Comparison of ENCODE assay signal across 7 cellular contexts in genomic region chr2:105897694-105898093, GRCh38.
DNase-seq lines count a peak whose midpoint lies in the region; ATAC-seq, FAIRE-seq and TF ChIP-seq lines count a peak whose summit lies in the region.
"Not testable (repeated sequence)": the region's sequence is repeated elsewhere in the genome, so short reads cannot be mapped to it uniquely, and the experiment has no call there.

No MANE protein-coding gene starts in this region.

- CTCF ChIA-PET in CD4-positive, alpha-beta T cell (lab: Charles Lee); GM12878 (lab: Yijun Ruan, JAX): not testable (repeated sequence)
- CTCF ChIA-PET in CD8-positive, alpha-beta T cell (lab: Charles Lee), result interaction anchor here (1.2 kb wide), 1 partner anchor 149 kb away, joined by 3 read pairs; no protein-coding TSS in a partner anchor

- intact Hi-C loops in CD4-positive, alpha-beta T cell (cut with DNase I, micrococcal nuclease); GM12878 (cut with micrococcal nuclease; ENCODE audit: unreplicated experiment): not testable (repeated sequence)
- intact Hi-C loops in CD8-positive, alpha-beta T cell (cut with DNase I, micrococcal nuclease), result loop anchor here in 1 of 2 experiments (5.0 kb wide), 1 partner anchor 35 kb away; no protein-coding TSS in a partner anchor

- not testable (repeated sequence) for H3K4me3 Mint-ChIP-seq in CD4-positive, alpha-beta T cell; CD8-positive, alpha-beta T cell; T-helper 17 cell; activated T-cell treated with anti-CD3 and anti-CD28 coated beads, Interleukin-2, amount 50 U/mL, for 72 hours; stimulated activated naive B cell treated with anti-CD40 and anti-IgM and Interleukin-4, amounts not matched to agents 10 μg/mL and 1 μg/mL and 100 μg/mL, for 72 hours

- not testable (repeated sequence) for TF ChIP-seq CTCF in CD4-positive, alpha-beta T cell (IDR thresholded peaks at IDR 0.05); CD8-positive, alpha-beta T cell (IDR thresholded peaks at IDR 0.05); GM12878 (IDR thresholded peaks at IDR 0.05 in 2 of 3, conservative IDR thresholded peaks at IDR 0.05 in 1 of 3; ENCODE audit: control insufficient read depth in 2 of 3, extremely low read depth in 1 of 3, insufficient read depth in 1 of 3, low read depth in 3 of 3, low read length in 3 of 3)

- not testable (repeated sequence) for H3K27me3 Mint-ChIP-seq in CD4-positive, alpha-beta T cell; CD8-positive, alpha-beta T cell (ENCODE audit: low read depth); T-helper 17 cell; activated T-cell treated with anti-CD3 and anti-CD28 coated beads, Interleukin-2, amount 50 U/mL, for 72 hours (ENCODE audit: low read depth); stimulated activated naive B cell treated with anti-CD40 and anti-IgM and Interleukin-4, amounts not matched to agents 10 μg/mL and 1 μg/mL and 100 μg/mL, for 72 hours

- H3K27ac Mint-ChIP-seq in CD4-positive, alpha-beta T cell, result peak overlapping the region; percentile 58
- H3K27ac Mint-ChIP-seq in CD8-positive, alpha-beta T cell, result peak overlapping the region; percentile 3
- peak overlapping the region; percentile 67 for H3K27ac Mint-ChIP-seq in T-helper 17 cell
- peak overlapping the region; percentile 29 for H3K27ac Mint-ChIP-seq in activated T-cell treated with anti-CD3 and anti-CD28 coated beads, Interleukin-2, amount 50 U/mL, for 72 hours
- peak overlapping the region; percentile 66 for H3K27ac Mint-ChIP-seq in stimulated activated naive B cell treated with anti-CD40 and anti-IgM and Interleukin-4, amounts not matched to agents 10 μg/mL and 1 μg/mL and 100 μg/mL, for 72 hours

- H3K79me2 ChIP-seq in GM12878 (ENCODE audit: control insufficient read depth, insufficient read depth, low read length), result not testable (repeated sequence)

- H3K36me3 Mint-ChIP-seq in CD4-positive, alpha-beta T cell (ENCODE audit: low read depth), result peaks cover 88% of the 10 kb centered on the region
- peaks cover 86% of the 10 kb centered on the region for H3K36me3 Mint-ChIP-seq in CD8-positive, alpha-beta T cell
- not testable (repeated sequence) for H3K36me3 Mint-ChIP-seq in T-helper 17 cell (ENCODE audit: low read depth)
- H3K36me3 Mint-ChIP-seq in activated T-cell treated with anti-CD3 and anti-CD28 coated beads, Interleukin-2, amount 50 U/mL, for 72 hours (ENCODE audit: insufficient read depth in 2 of 2), result peaks cover 28 to 62% of the 10 kb centered on the region in 2 donors
- H3K36me3 Mint-ChIP-seq in stimulated activated naive B cell treated with anti-CD40 and anti-IgM and Interleukin-4, amounts not matched to agents 10 μg/mL and 1 μg/mL and 100 μg/mL, for 72 hours, result peaks cover 73 to 94% of the 10 kb centered on the region in 2 donors

- peaks cover 24% of the 10 kb centered on the region for H3K9me3 Mint-ChIP-seq in CD4-positive, alpha-beta T cell
- H3K9me3 Mint-ChIP-seq in CD8-positive, alpha-beta T cell, result peaks cover 27% of the 10 kb centered on the region
- peaks cover 9 to 13% of the 10 kb centered on the region in 2 donors for H3K9me3 Mint-ChIP-seq in activated T-cell treated with anti-CD3 and anti-CD28 coated beads, Interleukin-2, amount 50 U/mL, for 72 hours
- peaks cover 29 to 31% of the 10 kb centered on the region in 2 donors for H3K9me3 Mint-ChIP-seq in stimulated activated naive B cell treated with anti-CD40 and anti-IgM and Interleukin-4, amounts not matched to agents 10 μg/mL and 1 μg/mL and 100 μg/mL, for 72 hours

- RAD21 ChIA-PET in GM12878 (lab: Charles Lee; ENCODE audit: unreplicated experiment), result not testable (repeated sequence)

- not testable (repeated sequence) for TF ChIP-seq RAD21 in GM12878 (IDR thresholded peaks at IDR 0.05; ENCODE audit: insufficient read depth, low read depth, low read length)

- not testable (repeated sequence) for TF ChIP-seq POLR2A in GM12878 (IDR thresholded peaks at IDR 0.05; ENCODE audit: low read depth, low read length)

- not testable (repeated sequence) for ATAC-seq in CD4-positive, alpha-beta T cell (ENCODE audit: poor library complexity); CD8-positive, alpha-beta T cell; T-helper 17 cell; activated T-cell treated with anti-CD3 and anti-CD28 coated beads, Interleukin-2, amount 50 U/mL, for 72 hours (replicated peaks in 1 of 2); GM12878; stimulated activated naive B cell treated with anti-CD40 and anti-IgM and Interleukin-4, amounts not matched to agents 10 μg/mL and 1 μg/mL and 100 μg/mL, for 72 hours (replicated peaks)

- TF ChIP-seq EP300 in GM12878 (IDR thresholded peaks at IDR 0.05; ENCODE audit: borderline replicate concordance in 1 of 2, control insufficient read depth in 1 of 2, low read depth in 2 of 2, low read length in 2 of 2), result not testable (repeated sequence)

- not testable (repeated sequence) for H3K36me3 ChIP-seq in CD8-positive, alpha-beta T cell (ENCODE audit: insufficient read depth, low read length); GM12878 (ENCODE audit: control insufficient read depth in 2 of 2, insufficient read depth in 2 of 2, low read length in 1 of 2)

- H2AFZ ChIP-seq in GM12878 (ENCODE audit: control insufficient read depth, low read depth, low read length), result not testable (repeated sequence)

- 100% methylated on average over 1 of the region's 1 CpG for WGBS in GM12878 (ENCODE audit: insufficient coverage, insufficient replicate concordance, low lambda C conversion rate, missing lambda C conversion rate)

- POLR2A ChIA-PET in CD4-positive, alpha-beta T cell (lab: Charles Lee), result interaction anchor here (1.4 kb wide), 1 partner anchor 12 kb away, joined by 3 read pairs; no protein-coding TSS in a partner anchor
- POLR2A ChIA-PET in CD8-positive, alpha-beta T cell (lab: Charles Lee), result interaction anchor here (0.7 to 2.1 kb wide), 2 partner anchors 9 to 12 kb away, joined by 4 to 8 read pairs; no protein-coding TSS in a partner anchor
- POLR2A ChIA-PET in GM12878 (lab: Charles Lee), result not testable (repeated sequence)

- H3K27me3 ChIP-seq in CD4-positive, alpha-beta T cell (ENCODE audit: control insufficient read depth, insufficient read depth, low read length); CD8-positive, alpha-beta T cell (ENCODE audit: insufficient read depth, low read length); GM12878 (replicated peaks in 1 of 2; ENCODE audit: control insufficient read depth in 2 of 2, insufficient read depth in 2 of 2, low read length in 1 of 2): not testable (repeated sequence)

- in situ Hi-C loops in GM12878 (cut with MboI), result not testable (repeated sequence)

- not testable (repeated sequence) for H3K4me2 ChIP-seq in GM12878 (ENCODE audit: control insufficient read depth, insufficient read depth)

- not testable (repeated sequence) for H4K20me1 ChIP-seq in GM12878 (ENCODE audit: control insufficient read depth, insufficient read depth)

- H3K9me3 ChIP-seq in CD4-positive, alpha-beta T cell (ENCODE audit: control insufficient read depth, low read length), result peaks cover 18% of the 10 kb centered on the region
- not testable (repeated sequence) for H3K9me3 ChIP-seq in CD8-positive, alpha-beta T cell (ENCODE audit: low read length); T-helper 17 cell (ENCODE audit: control insufficient read depth, low read length, poor library complexity, severe bottlenecking); GM12878 (replicated peaks; ENCODE audit: control insufficient read depth, insufficient read depth, low read length)

- H3K4me3 ChIP-seq in CD8-positive, alpha-beta T cell (ENCODE audit: low read depth, low read length); GM12878: not testable (repeated sequence)

- not testable (repeated sequence) for DNase-seq in CD4-positive, alpha-beta T cell; CD8-positive, alpha-beta T cell; T-helper 17 cell; activated T-cell treated with anti-CD3 and anti-CD28 coated beads, Interleukin-2, amount 50 U/mL, for 72 hours; GM12878 (ENCODE audit: low read depth, low spot score); stimulated activated naive B cell treated with anti-CD40 and anti-IgM and Interleukin-4, amounts not matched to agents 10 μg/mL and 1 μg/mL and 100 μg/mL, for 72 hours
- DNase-seq in myocyte (ENCODE audit: low read depth), result peak; percentile 49

- FAIRE-seq in GM12878 (lab: Jason Lieb, UNC), result not testable (repeated sequence)

- H3K9ac ChIP-seq in GM12878 (ENCODE audit: control insufficient read depth, insufficient read depth, low read length), result not testable (repeated sequence)

- SMC1A ChIA-PET in GM12878 (lab: Charles Lee; ENCODE audit: uncharacterized antibody, unreplicated experiment), result not testable (repeated sequence)

- BruUV-seq in GM12878 (replicated peaks; lab: Mats Ljungman, UMichigan), result not testable (repeated sequence)

- H3K27ac ChIP-seq in CD4-positive, alpha-beta T cell (ENCODE audit: low read depth, low read length); CD8-positive, alpha-beta T cell (ENCODE audit: low read depth, low read length); GM12878 (ENCODE audit: control insufficient read depth, insufficient read depth): not testable (repeated sequence)

- peaks cover 80% of the 10 kb centered on the region for H3K4me1 Mint-ChIP-seq in CD4-positive, alpha-beta T cell (ENCODE audit: low read depth)
- peaks cover 59% of the 10 kb centered on the region for H3K4me1 Mint-ChIP-seq in CD8-positive, alpha-beta T cell (ENCODE audit: low read depth)
- H3K4me1 Mint-ChIP-seq in T-helper 17 cell, result peaks cover 17% of the 10 kb centered on the region
- H3K4me1 Mint-ChIP-seq in activated T-cell treated with anti-CD3 and anti-CD28 coated beads, Interleukin-2, amount 50 U/mL, for 72 hours (ENCODE audit: low read depth), result peaks cover 37% of the 10 kb centered on the region
- H3K4me1 Mint-ChIP-seq in stimulated activated naive B cell treated with anti-CD40 and anti-IgM and Interleukin-4, amounts not matched to agents 10 μg/mL and 1 μg/mL and 100 μg/mL, for 72 hours, result peaks cover 20 to 49% of the 10 kb centered on the region in 2 donors

- H3K4me1 ChIP-seq in CD8-positive, alpha-beta T cell (ENCODE audit: insufficient read depth, low read length), result peaks cover 21% of the 10 kb centered on the region
- H3K4me1 ChIP-seq in GM12878 (ENCODE audit: control insufficient read depth, insufficient read depth, low read length), result not testable (repeated sequence)

TF ChIP-seq in GM12878, 131 proteins besides CTCF, POLR2A, EP300 and RAD21 (continues in another document):
- 0 out of 2 replicates have a peak, but pooled peaks have one; percentile 29 for TF ChIP-seq CBX5 (IDR thresholded peaks at IDR 0.05; ENCODE audit: low read depth)

Comparison
In these comparisons a context has a peak if more than half of its experiments do, and no peak if none do; other contexts are left out.
1. H3K27ac Mint-ChIP-seq: peak in every context shown above with its lines; median percentile 67 in T-helper 17 cell; 66 in stimulated activated naive B cell treated with anti-CD40 and anti-IgM and Interleukin-4, amounts not matched to agents 10 μg/mL and 1 μg/mL and 100 μg/mL, for 72 hours; 58 in CD4-positive, alpha-beta T cell; 29 in activated T-cell treated with anti-CD3 and anti-CD28 coated beads, Interleukin-2, amount 50 U/mL, for 72 hours; 3 in CD8-positive, alpha-beta T cell.